24 cellular contexts compared by ENCODE assay signal in genomic region chr3:145692751-145693150, GRCh38.
"Had no signal": no experiment of that assay in that cellular context is flagged by ENCODE, and none has a peak within 500 bp of the region (broad histone marks: within the 10 kb centered on the region; RNA-seq: fewer than 3 reads in every experiment).

No MANE protein-coding gene starts in this region.

- FAIRE-seq: endometrium, kidney, urothelium cell line had no signal

- H3K27ac ChIP-seq: gastrocnemius medialis, hepatocyte, neural progenitor cell, parathyroid adenoma, stomach, thyroid gland had no signal

- DNase-seq: cortex of kidney; effector memory CD8-positive, alpha-beta T cell; foreskin fibroblast; gastrocnemius medialis; head of caudate nucleus; kidney; midbrain; naive thymus-derived CD4-positive, alpha-beta T cell; stimulated activated CD4-positive, alpha-beta T cell treated with anti-CD3 and anti-CD28 coated beads, Interleukin-2, amount 100 ng/mL, for 24 hours; stimulated activated CD4-positive, alpha-beta T cell treated with anti-CD3 and anti-CD28 coated beads, Interleukin-4, amount 100 ng/mL, for 24 hours; stimulated activated naive CD4-positive, alpha-beta T cell treated with Interleukin-2 at 50 U/mL for 16 hours; stomach; thyroid gland; trophoblast cell had no signal

- ATAC-seq: effector memory CD8-positive, alpha-beta T cell; esophagus mucosa; gastrocnemius medialis; left lobe of liver; naive thymus-derived CD4-positive, alpha-beta T cell; sciatic nerve; stimulated activated effector memory CD8-positive, alpha-beta T cell treated with anti-CD3 and anti-CD28 coated beads, Interleukin-12 subunit alpha, Interleukin-12 subunit beta, amount 100 ng/mL, for 72 hours had no signal

- H3K27me3 ChIP-seq: gastrocnemius medialis, hepatocyte, neural progenitor cell, stomach, thyroid gland had no signal

- H3K4me1 ChIP-seq: gastrocnemius medialis, neural progenitor cell, parathyroid adenoma, stomach, thyroid gland had no signal

- H3K4me2 ChIP-seq: hepatocyte, neural progenitor cell had no signal

- H3K9ac ChIP-seq: neural progenitor cell, parathyroid adenoma had no signal

- H2AFZ ChIP-seq: hepatocyte, neural progenitor cell, parathyroid adenoma had no signal

- H3K36me3 ChIP-seq: gastrocnemius medialis, neural progenitor cell, stomach, thyroid gland had no signal

- H3K9me3 ChIP-seq: gastrocnemius medialis, stomach, thyroid gland had no signal

- H3K4me3 ChIP-seq: gastrocnemius medialis, hepatocyte, lung, neural progenitor cell, stomach, thyroid gland had no signal

- H3K79me2 ChIP-seq: hepatocyte, parathyroid adenoma had no signal
